8 cellular contexts compared by ENCODE assay signal in the genomic region with DNA sequence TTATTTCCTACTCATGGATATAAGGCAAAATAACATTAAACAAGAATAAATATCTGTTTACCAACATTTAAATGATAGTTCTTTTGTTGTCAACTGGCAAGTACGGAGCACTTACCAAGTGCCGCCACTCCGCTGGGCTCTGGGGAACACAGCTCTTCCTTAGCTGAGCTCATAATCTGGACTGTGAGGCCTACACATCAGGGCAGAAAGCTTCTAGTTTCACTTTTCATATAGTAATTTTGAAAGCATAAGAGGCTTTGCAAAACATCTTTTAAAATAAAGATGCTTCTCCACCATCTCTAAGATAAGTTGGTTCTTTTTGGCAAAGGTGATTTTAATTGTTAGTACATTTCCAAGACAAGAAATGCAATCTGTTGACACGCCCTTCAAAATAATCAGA.
A peak's percentile ranks its signal among the peaks of the same experiment; 100 is the strongest.
DNase-seq lines count a peak whose midpoint lies in the region; ATAC-seq, FAIRE-seq and TF ChIP-seq lines count a peak whose summit lies in the region.

No MANE protein-coding gene starts in this region.

- CTCF ChIA-PET in activated CD8-positive, alpha-beta T cell treated with anti-CD3 and anti-CD28 coated beads for 36 hours (lab: Charles Lee): interaction anchor here (1.1 to 1.4 kb wide), 2 partner anchors 177 to 219 kb away, joined by 3 to 5 read pairs; no protein-coding TSS in a partner anchor

- no peaks in the 10 kb centered on the region for H3K36me3 Mint-ChIP-seq in activated CD8-positive, alpha-beta T cell treated with anti-CD3 and anti-CD28 coated beads for 36 hours (ENCODE audit: low read depth)

- POLR2A ChIA-PET in activated CD8-positive, alpha-beta T cell treated with anti-CD3 and anti-CD28 coated beads for 36 hours (lab: Charles Lee): interaction anchor here (1.1 kb wide), 1 partner anchor 26 kb away, joined by 3 read pairs; no protein-coding TSS in a partner anchor

- intact Hi-C loops in activated CD8-positive, alpha-beta T cell treated with anti-CD3 and anti-CD28 coated beads for 36 hours (cut with micrococcal nuclease): loop anchor here (5.0 kb wide), 1 partner anchor 216 kb away; no protein-coding TSS in a partner anchor

- DNase-seq in AG08396 (ENCODE audit: low spot score): peak; percentile 27
- DNase-seq in GM19240 (ENCODE audit: insufficient read length, low spot score): peak; percentile 1
- DNase-seq in activated CD8-positive, alpha-beta T cell treated with anti-CD3 and anti-CD28 coated beads for 36 hours: peak; percentile 59
- peak; percentile 71 for DNase-seq in fibroblast of mammary gland (ENCODE audit: low read depth)
- DNase-seq in putamen (ENCODE audit: low spot score): peak; percentile 33
- no peak for DNase-seq in H54 (ENCODE audit: insufficient read length, low spot score)
- no peak for DNase-seq in NK-92 treated with Interleukin-12 subunit alpha and Interleukin-12 subunit beta, amount 100 ng/mL, for 24 hours (lab: John Stamatoyannopoulos, UW)

- no peak for TF ChIP-seq CTCF in activated CD8-positive, alpha-beta T cell treated with anti-CD3 and anti-CD28 coated beads for 36 hours (IDR thresholded peaks at IDR 0.05)
- no peak for TF ChIP-seq CTCF in fibroblast of mammary gland (conservative IDR thresholded peaks at IDR 0.05; ENCODE audit: control insufficient read depth, insufficient read depth, low read depth, low read length)

- H3K4me3 ChIP-seq in fibroblast of mammary gland (ENCODE audit: control insufficient read depth, low read depth, low read length): peak overlapping the region; percentile 5

- FAIRE-seq in H54 (lab: Jason Lieb, UNC): no peak

- H3K27ac Mint-ChIP-seq in activated CD8-positive, alpha-beta T cell treated with anti-CD3 and anti-CD28 coated beads for 36 hours: peak overlapping the region; percentile 97

- ATAC-seq in HG03439 (IDR thresholded peaks at IDR 0.05; ENCODE audit: unreplicated experiment): peak; percentile 51
- peak; percentile 69 for ATAC-seq in activated CD8-positive, alpha-beta T cell treated with anti-CD3 and anti-CD28 coated beads for 36 hours

- H3K27me3 Mint-ChIP-seq in activated CD8-positive, alpha-beta T cell treated with anti-CD3 and anti-CD28 coated beads for 36 hours: no peaks in the 10 kb centered on the region

- peaks cover 30% of the 10 kb centered on the region for H3K4me1 Mint-ChIP-seq in activated CD8-positive, alpha-beta T cell treated with anti-CD3 and anti-CD28 coated beads for 36 hours (ENCODE audit: low read depth)

- TF ChIP-seq POLR2A in H54 (IDR thresholded peaks at IDR 0.05; ENCODE audit: low read depth, low read length): no peak

- H3K4me3 Mint-ChIP-seq in activated CD8-positive, alpha-beta T cell treated with anti-CD3 and anti-CD28 coated beads for 36 hours: peak overlapping the region; percentile 73

- H3K9me3 Mint-ChIP-seq in activated CD8-positive, alpha-beta T cell treated with anti-CD3 and anti-CD28 coated beads for 36 hours: no peaks in the 10 kb centered on the region

Comparison
In these comparisons a context has a peak if more than half of its experiments do, and no peak if none do; other contexts are left out.
1. DNase-seq: peak in AG08396 (single experiment), GM19240 (single experiment), activated CD8-positive, alpha-beta T cell treated with anti-CD3 and anti-CD28 coated beads for 36 hours (single experiment), fibroblast of mammary gland (single experiment) and putamen (single experiment); none in H54 (single experiment) and NK-92 treated with Interleukin-12 subunit alpha and Interleukin-12 subunit beta, amount 100 ng/mL, for 24 hours (single experiment).